ENCODE assay signal across 8 cellular contexts in the genomic region with DNA sequence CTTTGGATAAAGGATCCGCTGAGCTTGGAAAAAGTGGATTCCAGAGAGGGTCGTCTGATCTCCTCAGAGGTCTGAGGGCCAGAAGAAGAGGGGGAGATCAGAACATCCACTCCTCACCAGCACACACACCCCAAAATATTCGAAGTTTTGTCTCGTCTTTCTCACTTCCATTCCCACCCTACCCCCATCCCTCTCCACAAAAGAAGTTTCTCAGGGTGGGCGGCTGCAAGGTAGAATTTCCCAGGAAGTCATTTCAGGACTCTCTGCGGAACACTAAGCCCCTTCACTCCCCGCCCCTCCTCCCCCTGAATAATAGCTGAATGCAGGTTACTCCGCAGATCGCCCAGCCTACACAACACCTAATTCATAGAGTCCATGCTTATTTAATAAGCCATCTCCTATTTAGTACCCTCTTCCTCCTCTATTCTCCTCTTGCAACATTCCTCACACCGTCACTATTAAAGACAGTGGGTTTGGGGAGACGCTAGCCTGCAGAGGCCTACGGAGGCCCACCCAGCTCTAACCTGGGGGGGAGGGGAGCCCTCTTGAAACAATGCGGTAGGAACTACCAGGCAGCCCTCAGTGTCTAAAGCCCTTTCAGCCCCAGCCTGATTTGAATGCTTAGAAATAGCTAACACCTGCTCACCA. TPM values are rescaled to one million over a fixed set of nuclear protein-coding genes. Genes with fewer than 3 reads are reported as not detected.
DNase-seq lines count a peak whose midpoint lies in the region; ATAC-seq, FAIRE-seq and TF ChIP-seq lines count a peak whose summit lies in the region.

No MANE protein-coding gene starts in this region.

- peaks cover 10% of the 10 kb centered on the region for H3K4me1 ChIP-seq in SJCRH30

- intact Hi-C loops in Right ventricle myocardium superior (cut with DNase I), result no loop called here
- intact Hi-C loops in cardiac septum (cut with DNase I), result no loop called here

- ATAC-seq in Right ventricle myocardium superior (ENCODE audit: poor library complexity), result peak; percentile 11

- H3K4me3 ChIP-seq in SJCRH30, result peak overlapping the region; percentile 88
- peak overlapping the region; percentile 77 for H3K4me3 ChIP-seq in retinal pigment epithelial cell (ENCODE audit: low read length)

- H3K27me3 ChIP-seq in SJCRH30, result 0 out of 2 replicates have a peak, but pooled peaks cover 4% of the 10 kb centered on the region

- no peak for TF ChIP-seq CTCF in retinal pigment epithelial cell (conservative IDR thresholded peaks at IDR 0.05; ENCODE audit: low read depth, low read length)

- H3K9me3 ChIP-seq in SJCRH30 (replicated peaks), result no peaks in the 10 kb centered on the region

- no peaks in the 10 kb centered on the region for H3K36me3 ChIP-seq in SJCRH30

- FAIRE-seq in GM19239 (lab: Jason Lieb, UNC), result no peak

- H3K27ac ChIP-seq in SJCRH30, result peak overlapping the region; percentile 59

- DNase-seq in Right ventricle myocardium superior (no peak), cardiac septum (ENCODE audit: low spot score) (no peak), SJCRH30 (peak; percentile 15 to 42), germinal center (ENCODE audit: low spot score) (peak; percentile 10), retinal pigment epithelial cell (ENCODE audit: low read depth) (no peak), GM19239 (ENCODE audit: insufficient read length, low spot score) (no peak), SKM-1 (lab: John Stamatoyannopoulos, UW; ENCODE audit: unreplicated experiment) (no peak), AG20443 (ENCODE audit: low spot score) (no peak)

RNA-seq across cellular contexts. Expression of a gene that starts 0.7 kb away (rescaled TPM):
- total RNA-seq in Right ventricle myocardium superior, result 3.1 TPM
- total RNA-seq in cardiac septum, result 2.6 TPM
- total RNA-seq in SJCRH30 (2014; rRNA removed; shearing (Covaris generic)), result 16.4 and 19.7 TPM in 2 replicates

RNA-seq across cellular contexts. Expression of a gene that starts 15.7 kb away (rescaled TPM):
- total RNA-seq in Right ventricle myocardium superior (24.3 TPM), cardiac septum (28.1 TPM)
- total RNA-seq in SJCRH30 (2014; rRNA removed; shearing (Covaris generic)), result 55.1 and 56.5 TPM in 2 replicates

RNA-seq across cellular contexts. Expression of a gene that starts 49.8 kb away (rescaled TPM):
- total RNA-seq in Right ventricle myocardium superior (78.1 TPM), cardiac septum (75.2 TPM)
- total RNA-seq in SJCRH30 (2014; rRNA removed; shearing (Covaris generic)), result 26.4 and 27.7 TPM in 2 replicates

RNA-seq across cellular contexts. Expression of a gene that starts 50.0 kb away (rescaled TPM):
- total RNA-seq in Right ventricle myocardium superior (16.9 TPM), cardiac septum (22.6 TPM)
- 25.0 and 26.3 TPM in 2 replicates for total RNA-seq in SJCRH30 (2014; rRNA removed; shearing (Covaris generic))

RNA-seq across cellular contexts. Expression of a gene that starts 53.1 kb away (rescaled TPM):
- total RNA-seq in Right ventricle myocardium superior, result not detected
- total RNA-seq in cardiac septum, result not detected
- not detected in 2 replicates for total RNA-seq in SJCRH30 (2014; rRNA removed; shearing (Covaris generic))

Comparison
In these comparisons a context has a peak if more than half of its experiments do, and no peak if none do; other contexts are left out.
1. DNase-seq: peak in SJCRH30 (2 of 2) and germinal center (single experiment); none in Right ventricle myocardium superior (single experiment), cardiac septum (single experiment), retinal pigment epithelial cell (single experiment), GM19239 (single experiment), SKM-1 (single experiment) and AG20443 (single experiment).